Comparison of ENCODE assay signal across 26 cellular contexts in the genomic region with DNA sequence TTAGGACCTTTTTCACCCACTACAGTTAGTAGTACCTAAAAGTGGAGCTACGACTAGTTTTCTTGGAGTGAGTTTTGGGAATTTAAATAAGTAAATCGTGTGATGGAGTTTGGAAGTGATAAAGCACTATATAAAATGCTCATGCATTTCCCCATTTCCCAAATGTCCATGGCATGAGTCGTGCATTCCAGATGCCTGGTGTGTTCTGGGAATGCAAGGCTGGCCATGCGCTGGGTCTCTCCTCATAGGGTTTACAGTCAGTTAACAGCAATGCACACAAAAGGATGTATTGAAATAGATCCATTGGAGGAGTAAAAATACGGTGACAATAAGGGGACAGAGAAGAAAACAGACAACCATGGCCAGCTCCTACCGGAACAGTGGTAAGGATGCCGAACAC.
"Had no signal": no experiment of that assay in that cellular context is flagged by ENCODE, and none has a peak within 500 bp of the region (broad histone marks: within the 10 kb centered on the region; RNA-seq: fewer than 3 reads in every experiment).

No MANE protein-coding gene starts in this region.

- H3K27me3 ChIP-seq: pancreas, tibial nerve, uterus had no signal

- H3K27ac ChIP-seq: left ventricle myocardium inferior, pancreas, prostate gland, skin epidermis, tibial nerve, uterus had no signal

- H3K9me3 ChIP-seq: left ventricle myocardium inferior, pancreas, prostate gland, tibial nerve, uterus had no signal

- FAIRE-seq: kidney, pancreas had no signal

- ATAC-seq: naive thymus-derived CD8-positive, alpha-beta T cell; pancreas; right cardiac atrium; sciatic nerve; stimulated activated effector memory CD8-positive, alpha-beta T cell treated with anti-CD3 and anti-CD28 coated beads, Interleukin-12 subunit alpha, Interleukin-12 subunit beta, amount 100 ng/mL, for 72 hours; stimulated activated naive CD8-positive, alpha-beta T cell treated with anti-CD3 and anti-CD28 coated beads, Interleukin-15, amount 100 ng/mL, for 72 hours had no signal

- H3K27me3 Mint-ChIP-seq: type B pancreatic cell had no signal

- H3K4me3 Mint-ChIP-seq: naive thymus-derived CD8-positive, alpha-beta T cell; nephron; neural crest cell; stimulated activated effector memory CD8-positive, alpha-beta T cell treated with anti-CD3 and anti-CD28 coated beads, Interleukin-12 subunit alpha, Interleukin-12 subunit beta, amount 100 ng/mL, for 72 hours; stimulated activated naive CD8-positive, alpha-beta T cell treated with anti-CD3 and anti-CD28 coated beads, Interleukin-15, amount 100 ng/mL, for 72 hours; type B pancreatic cell had no signal

- H3K36me3 Mint-ChIP-seq: naive thymus-derived CD8-positive, alpha-beta T cell; stimulated activated effector memory CD8-positive, alpha-beta T cell treated with anti-CD3 and anti-CD28 coated beads, Interleukin-12 subunit alpha, Interleukin-12 subunit beta, amount 100 ng/mL, for 72 hours; type B pancreatic cell had no signal

- H3K36me3 ChIP-seq: left ventricle myocardium inferior, pancreas, prostate gland, tibial nerve, uterus had no signal

- H3K4me3 ChIP-seq: left ventricle myocardium inferior, lung, pancreas, prostate gland, skin epidermis, tibial nerve, uterus had no signal

- H3K4me1 ChIP-seq: left ventricle myocardium inferior, pancreas, prostate gland, tibial nerve, uterus had no signal

- DNase-seq: hippocampal formation; kidney; left ventricle myocardium inferior; naive thymus-derived CD8-positive, alpha-beta T cell; nucleus accumbens; pancreas; posterior cingulate gyrus; retina; right cardiac atrium; stimulated activated CD4-positive, alpha-beta T cell treated with anti-CD3 and anti-CD28 coated beads, Interleukin-12 subunit alpha, Interleukin-12 subunit beta, amount 100 ng/mL, for 4 hours; stimulated activated CD4-positive, alpha-beta T cell treated with anti-CD3 and anti-CD28 coated beads, Interleukin-15, amount 100 ng/mL, for 24 hours; stimulated activated CD4-positive, alpha-beta T cell treated with anti-CD3 and anti-CD28 coated beads, Interleukin-2, amount 100 ng/mL, for 24 hours; stimulated activated CD4-positive, alpha-beta T cell treated with anti-CD3 and anti-CD28 coated beads, Interleukin-4, amount 100 ng/mL, for 1 hour; stimulated activated naive CD4-positive, alpha-beta T cell; stimulated activated naive CD8-positive, alpha-beta T cell treated with anti-CD3 and anti-CD28 coated beads, Interleukin-15, amount 100 ng/mL, for 72 hours; substantia nigra; uterus had no signal

- H3K4me1 Mint-ChIP-seq: naive thymus-derived CD8-positive, alpha-beta T cell; nephron; neural crest cell; stimulated activated effector memory CD8-positive, alpha-beta T cell treated with anti-CD3 and anti-CD28 coated beads, Interleukin-12 subunit alpha, Interleukin-12 subunit beta, amount 100 ng/mL, for 72 hours; stimulated activated naive CD8-positive, alpha-beta T cell treated with anti-CD3 and anti-CD28 coated beads, Interleukin-15, amount 100 ng/mL, for 72 hours had no signal

- H3K9me3 Mint-ChIP-seq: nephron; neural crest cell; stimulated activated effector memory CD8-positive, alpha-beta T cell treated with anti-CD3 and anti-CD28 coated beads, Interleukin-12 subunit alpha, Interleukin-12 subunit beta, amount 100 ng/mL, for 72 hours; type B pancreatic cell had no signal

- H3K27ac Mint-ChIP-seq: naive thymus-derived CD8-positive, alpha-beta T cell; nephron; stimulated activated effector memory CD8-positive, alpha-beta T cell treated with anti-CD3 and anti-CD28 coated beads, Interleukin-12 subunit alpha, Interleukin-12 subunit beta, amount 100 ng/mL, for 72 hours; stimulated activated naive CD8-positive, alpha-beta T cell treated with anti-CD3 and anti-CD28 coated beads, Interleukin-15, amount 100 ng/mL, for 72 hours; type B pancreatic cell had no signal
